Comparison of ENCODE assay signal across 1 cellular context in the genomic region with DNA sequence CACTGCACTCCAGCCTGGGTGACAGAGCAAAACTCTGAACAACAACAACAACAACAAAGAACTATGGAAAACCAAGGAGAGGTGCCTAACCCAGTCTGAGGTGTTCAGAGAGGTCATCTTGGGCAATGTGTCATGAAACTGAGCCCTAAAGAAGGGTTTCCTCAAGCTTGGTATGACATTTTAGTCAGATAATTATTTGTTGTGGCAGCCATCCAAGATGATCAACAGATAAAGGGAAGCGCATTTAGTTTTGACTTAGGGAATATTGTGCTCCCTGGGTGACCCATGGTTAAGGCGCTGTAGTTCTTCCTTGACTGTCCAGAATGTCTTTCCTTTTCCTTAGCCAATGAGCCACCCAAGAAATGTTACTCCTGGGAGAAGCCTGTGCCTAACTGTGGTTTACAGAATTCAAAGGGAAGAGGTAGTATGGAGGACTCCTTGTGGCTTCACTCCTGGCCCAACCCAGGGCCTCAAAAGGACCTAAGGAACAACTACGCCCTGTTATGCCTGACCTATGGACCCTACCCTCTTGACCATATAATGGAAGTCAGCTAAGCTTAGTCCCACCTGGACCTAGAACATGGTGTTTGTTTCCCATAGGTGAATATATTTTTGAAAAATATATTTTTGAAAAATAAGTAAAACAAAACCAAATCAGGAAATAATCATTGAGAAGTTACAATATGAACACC.
TF ChIP-seq lines count a peak whose summit lies in the region.

No MANE protein-coding gene starts in this region.

TF ChIP-seq in K562, 482 proteins besides CTCF, POLR2A, EP300 and RAD21:
- TF ChIP-seq CREBBP (IDR thresholded peaks at IDR 0.05; ENCODE audit: low read depth, low read length): no peak
- no peak for TF ChIP-seq RBM15 (IDR thresholded peaks at IDR 0.05; ENCODE audit: insufficient read depth, low read length)
- 0 out of 2 replicates have a peak, but pooled peaks have one; percentile 52 for TF ChIP-seq FOXJ2 (tag; IDR thresholded peaks at IDR 0.05)
- TF ChIP-seq DEAF1 (CRISPR knock-in tag; IDR thresholded peaks at IDR 0.05): no peak
- TF ChIP-seq PRMT5 (CRISPR knock-in tag; IDR thresholded peaks at IDR 0.05): no peak
- TF ChIP-seq, protein P1, sequence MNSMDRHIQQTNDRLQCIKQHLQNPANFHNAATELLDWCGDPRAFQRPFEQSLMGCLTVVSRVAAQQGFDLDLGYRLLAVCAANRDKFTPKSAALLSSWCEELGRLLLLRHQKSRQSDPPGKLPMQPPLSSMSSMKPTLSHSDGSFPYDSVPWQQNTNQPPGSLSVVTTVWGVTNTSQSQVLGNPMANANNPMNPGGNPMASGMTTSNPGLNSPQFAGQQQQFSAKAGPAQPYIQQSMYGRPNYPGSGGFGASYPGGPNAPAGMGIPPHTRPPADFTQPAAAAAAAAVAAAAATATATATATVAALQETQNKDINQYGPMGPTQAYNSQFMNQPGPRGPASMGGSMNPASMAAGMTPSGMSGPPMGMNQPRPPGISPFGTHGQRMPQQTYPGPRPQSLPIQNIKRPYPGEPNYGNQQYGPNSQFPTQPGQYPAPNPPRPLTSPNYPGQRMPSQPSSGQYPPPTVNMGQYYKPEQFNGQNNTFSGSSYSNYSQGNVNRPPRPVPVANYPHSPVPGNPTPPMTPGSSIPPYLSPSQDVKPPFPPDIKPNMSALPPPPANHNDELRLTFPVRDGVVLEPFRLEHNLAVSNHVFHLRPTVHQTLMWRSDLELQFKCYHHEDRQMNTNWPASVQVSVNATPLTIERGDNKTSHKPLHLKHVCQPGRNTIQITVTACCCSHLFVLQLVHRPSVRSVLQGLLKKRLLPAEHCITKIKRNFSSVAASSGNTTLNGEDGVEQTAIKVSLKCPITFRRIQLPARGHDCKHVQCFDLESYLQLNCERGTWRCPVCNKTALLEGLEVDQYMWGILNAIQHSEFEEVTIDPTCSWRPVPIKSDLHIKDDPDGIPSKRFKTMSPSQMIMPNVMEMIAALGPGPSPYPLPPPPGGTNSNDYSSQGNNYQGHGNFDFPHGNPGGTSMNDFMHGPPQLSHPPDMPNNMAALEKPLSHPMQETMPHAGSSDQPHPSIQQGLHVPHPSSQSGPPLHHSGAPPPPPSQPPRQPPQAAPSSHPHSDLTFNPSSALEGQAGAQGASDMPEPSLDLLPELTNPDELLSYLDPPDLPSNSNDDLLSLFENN (IDR thresholded peaks at IDR 0.05; ENCODE audit: low read depth in 2 of 2, low read length in 2 of 2): no peak
- TF ChIP-seq ZNF134 (CRISPR knock-in tag; conservative IDR thresholded peaks at IDR 0.05): no peak
- no peak for TF ChIP-seq ZNF778 (CRISPR knock-in tag; IDR thresholded peaks at IDR 0.05)
- TF ChIP-seq, protein P2, sequence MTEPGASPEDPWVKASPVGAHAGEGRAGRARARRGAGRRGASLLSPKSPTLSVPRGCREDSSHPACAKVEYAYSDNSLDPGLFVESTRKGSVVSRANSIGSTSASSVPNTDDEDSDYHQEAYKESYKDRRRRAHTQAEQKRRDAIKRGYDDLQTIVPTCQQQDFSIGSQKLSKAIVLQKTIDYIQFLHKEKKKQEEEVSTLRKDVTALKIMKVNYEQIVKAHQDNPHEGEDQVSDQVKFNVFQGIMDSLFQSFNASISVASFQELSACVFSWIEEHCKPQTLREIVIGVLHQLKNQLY (CRISPR knock-in tag; conservative IDR thresholded peaks at IDR 0.05): no peak
